19 cellular contexts compared by ENCODE assay signal in genomic region chrX:38954520-38954919, GRCh38.
DNase-seq lines count a peak whose midpoint lies in the region; ATAC-seq, FAIRE-seq and TF ChIP-seq lines count a peak whose summit lies in the region.
"Had no signal": no experiment of that assay in that cellular context is flagged by ENCODE, and none has a peak within 500 bp of the region (broad histone marks: within the 10 kb centered on the region; RNA-seq: fewer than 3 reads in every experiment).

No MANE protein-coding gene starts in this region.

- no peaks in the 10 kb centered on the region for H3K4me1 Mint-ChIP-seq in activated T-helper 17 cell treated with anti-CD3 and anti-CD28 coated beads, Interleukin-2, amount 50 U/mL, for 72 hours
- H3K4me1 Mint-ChIP-seq: CD14-positive monocyte; CD4-positive, alpha-beta memory T cell had no signal

- no peak for TF ChIP-seq CTCF in brain microvascular endothelial cell (IDR thresholded peaks at IDR 0.05; ENCODE audit: low read depth, low read length, missing control alignments)

- no peaks in the 10 kb centered on the region for H3K9me3 Mint-ChIP-seq in activated T-helper 17 cell treated with anti-CD3 and anti-CD28 coated beads, Interleukin-2, amount 50 U/mL, for 72 hours

- H3K27me3 ChIP-seq in brain microvascular endothelial cell (replicated peaks), result no peaks in the 10 kb centered on the region
- H3K27me3 ChIP-seq: BLaER1 had no signal

- H3K36me3 ChIP-seq in brain microvascular endothelial cell (replicated peaks), result no peaks in the 10 kb centered on the region
- H3K36me3 ChIP-seq: BLaER1, HAP-1 had no signal

- H3K4me3 Mint-ChIP-seq in activated T-helper 17 cell treated with anti-CD3 and anti-CD28 coated beads, Interleukin-2, amount 50 U/mL, for 72 hours, result no peak overlapping the region
- H3K4me3 Mint-ChIP-seq: CD14-positive monocyte; CD4-positive, alpha-beta memory T cell had no signal

- peak; percentile 71 for ATAC-seq in GM19324 (IDR thresholded peaks at IDR 0.05; ENCODE audit: low FRiP score, unreplicated experiment)
- peak; percentile 50 for ATAC-seq in HG02852 (IDR thresholded peaks at IDR 0.05; ENCODE audit: unreplicated experiment)
- no peak for ATAC-seq in activated T-helper 17 cell treated with anti-CD3 and anti-CD28 coated beads, Interleukin-2, amount 50 U/mL, for 72 hours (replicated peaks)
- no peak for ATAC-seq in GM18502 (IDR thresholded peaks at IDR 0.05; ENCODE audit: poor library complexity, unreplicated experiment)
- no peak for ATAC-seq in GM19328 (IDR thresholded peaks at IDR 0.05; ENCODE audit: unreplicated experiment)

- H3K27ac Mint-ChIP-seq in activated T-helper 17 cell treated with anti-CD3 and anti-CD28 coated beads, Interleukin-2, amount 50 U/mL, for 72 hours, result peak overlapping the region; percentile 23
- H3K27ac Mint-ChIP-seq: CD14-positive monocyte; CD4-positive, alpha-beta memory T cell had no signal

- no peaks in the 10 kb centered on the region for H3K27me3 Mint-ChIP-seq in activated T-helper 17 cell treated with anti-CD3 and anti-CD28 coated beads, Interleukin-2, amount 50 U/mL, for 72 hours

- peak; percentile 84 for FAIRE-seq in GM12891 (lab: Jason Lieb, UNC)

- no peaks in the 10 kb centered on the region for H3K36me3 Mint-ChIP-seq in activated T-helper 17 cell treated with anti-CD3 and anti-CD28 coated beads, Interleukin-2, amount 50 U/mL, for 72 hours (ENCODE audit: low read depth)
- H3K36me3 Mint-ChIP-seq: CD14-positive monocyte; CD4-positive, alpha-beta memory T cell had no signal

- H3K27ac ChIP-seq in brain microvascular endothelial cell, result no peak overlapping the region
- H3K27ac ChIP-seq: BLaER1, GM23248, HL-60, KMS-11 had no signal

- DNase-seq in GM12891 (ENCODE audit: insufficient read length, low spot score) (no peak), brain microvascular endothelial cell (no peak), inferior parietal cortex (ENCODE audit: extremely low spot score) (no peak)
- DNase-seq: 8988T; CD4-positive, alpha-beta memory T cell; DMS153; DMS79; GDM1; GM23248 had no signal

- H3K4me3 ChIP-seq in brain microvascular endothelial cell (ENCODE audit: low read depth, low read length), result no peak overlapping the region
- H3K4me3 ChIP-seq: BLaER1, GM23248, HAP-1 had no signal

- TF ChIP-seq POLR2A in GM12891 (IDR thresholded peaks at IDR 0.05; ENCODE audit: low read depth, low read length), result no peak

- in situ Hi-C loops in brain microvascular endothelial cell (cut with HindIII; ENCODE audit: low pct_ligation_motif_present, low sequenced_read_pairs), result no loop called here

TF ChIP-seq in GM12891, 5 proteins besides CTCF, POLR2A, EP300 and RAD21:
- no peak for TF ChIP-seq SPI1 (IDR thresholded peaks at IDR 0.05; ENCODE audit: low read depth, low read length)
- no peak for TF ChIP-seq TAF1 (IDR thresholded peaks at IDR 0.05; ENCODE audit: low read depth, low read length)
- no peak for TF ChIP-seq POLR2AphosphoS5 (IDR thresholded peaks at IDR 0.05; ENCODE audit: low read depth, low read length)
- TF ChIP-seq POU2F2 (IDR thresholded peaks at IDR 0.05; ENCODE audit: low read depth, low read length), result no peak
- no peak for TF ChIP-seq PAX5 (IDR thresholded peaks at IDR 0.05; ENCODE audit: insufficient read depth, low read length, severe bottlenecking)

Comparison
In these comparisons a context has a peak if more than half of its experiments do, and no peak if none do; other contexts are left out.
1. ATAC-seq: peak in GM19324 (single experiment) and HG02852 (single experiment); none in activated T-helper 17 cell treated with anti-CD3 and anti-CD28 coated beads, Interleukin-2, amount 50 U/mL, for 72 hours (single experiment), GM18502 (single experiment) and GM19328 (single experiment).